In genomic region chr15:92683511-92683834, GRCh38 we compare ENCODE assay signal across 9 cellular contexts. TPM values are rescaled to one million over a fixed set of nuclear protein-coding genes. Genes with fewer than 3 reads are reported as not detected.
A peak's percentile ranks its signal among the peaks of the same experiment; 100 is the strongest.
DNase-seq lines count a peak whose midpoint lies in the region; ATAC-seq and TF ChIP-seq lines count a peak whose summit lies in the region.
"Had no signal": no experiment of that assay in that cellular context is flagged by ENCODE, and none has a peak within 500 bp of the region (broad histone marks: within the 10 kb centered on the region; RNA-seq: fewer than 3 reads in every experiment).

No MANE protein-coding gene starts in this region.

- H3K9me3 Mint-ChIP-seq in CD8-positive, alpha-beta memory T cell = peaks cover 4 to 8% (median 7%) of the 10 kb centered on the region in 5 donors
- H3K9me3 Mint-ChIP-seq in CD14-positive monocyte = peaks cover 0 to 3% (median 0%) of the 10 kb centered on the region in 7 donors

- H3K4me1 ChIP-seq in testis = no peaks in the 10 kb centered on the region
- no peaks in the 10 kb centered on the region for H3K4me1 ChIP-seq in CD8-positive, alpha-beta memory T cell (ENCODE audit: insufficient read depth, low read length)

- no peak overlapping the region for H3K4me3 Mint-ChIP-seq in CD8-positive, alpha-beta memory T cell
- no peak overlapping the region for H3K4me3 Mint-ChIP-seq in CD14-positive monocyte
- H3K4me3 Mint-ChIP-seq: CD4-positive, CD25-positive, alpha-beta regulatory T cell had no signal

- no peaks in the 10 kb centered on the region for H3K9me3 ChIP-seq in testis
- H3K9me3 ChIP-seq in CD8-positive, alpha-beta memory T cell (ENCODE audit: low read length) = no peaks in the 10 kb centered on the region

- no peak for TF ChIP-seq POLR2A in testis (IDR thresholded peaks at IDR 0.05)

- DNase-seq in NCI-H2107 treated with DMSO at 0.1 percent for 48 hours (lab: John Stamatoyannopoulos, UW; ENCODE audit: unreplicated experiment) = peak; percentile 18
- no peak for DNase-seq in NCI-H2107 (lab: John Stamatoyannopoulos, UW)
- DNase-seq in SHP77 (lab: John Stamatoyannopoulos, UW) = peak; percentile 63 to 66
- peak; percentile 55 for DNase-seq in left ventricle myocardium superior
- DNase-seq in testis = peak; percentile 49
- no peak for DNase-seq in CD8-positive, alpha-beta memory T cell
- DNase-seq in activated gamma-delta T cell treated with Interleukin-2 at 50 U/mL for 16 hours = no peak
- no peak for DNase-seq in CD14-positive monocyte (ENCODE audit: low spot score)
- DNase-seq: CD4-positive, CD25-positive, alpha-beta regulatory T cell had no signal

- H3K27ac Mint-ChIP-seq in CD8-positive, alpha-beta memory T cell = no peak overlapping the region
- H3K27ac Mint-ChIP-seq in CD14-positive monocyte = no peak overlapping the region

- peaks cover 0 to 7% (median 0%) of the 10 kb centered on the region in 3 donors for H3K36me3 Mint-ChIP-seq in CD8-positive, alpha-beta memory T cell
- H3K36me3 Mint-ChIP-seq in CD14-positive monocyte = peaks cover 0 to 2% of the 10 kb centered on the region in 2 donors
- H3K36me3 Mint-ChIP-seq: CD4-positive, CD25-positive, alpha-beta regulatory T cell had no signal

- peak; percentile 60 for ATAC-seq in left ventricle myocardium superior

- no peak overlapping the region for H3K4me3 ChIP-seq in testis
- H3K4me3 ChIP-seq in CD8-positive, alpha-beta memory T cell (ENCODE audit: low read length) = no peak overlapping the region

- H3K27me3 ChIP-seq in testis = no peaks in the 10 kb centered on the region
- no peaks in the 10 kb centered on the region for H3K27me3 ChIP-seq in CD8-positive, alpha-beta memory T cell (ENCODE audit: insufficient read depth, low read length, poor library complexity, severe bottlenecking)

- WGBS in testis, 2 donors = 58 to 75% methylated on average over 6 of the region's 6 CpGs

- CTCF ChIA-PET in CD8-positive, alpha-beta memory T cell (lab: Charles Lee) = no interaction called here

- peaks cover 1 to 35% of the 10 kb centered on the region in 2 donors for H3K27me3 Mint-ChIP-seq in CD8-positive, alpha-beta memory T cell
- H3K27me3 Mint-ChIP-seq in CD14-positive monocyte (ENCODE audit: low read depth in 3 of 3) = peaks cover 0 to 3% (median 2%) of the 10 kb centered on the region in 3 donors

- POLR2A ChIA-PET in CD8-positive, alpha-beta memory T cell (lab: Charles Lee) = no interaction called here

- intact Hi-C loops in left ventricle myocardium superior (cut with micrococcal nuclease) = loop anchor here (1.0 kb wide), 1 partner anchor 162 kb away; no protein-coding TSS in a partner anchor
- intact Hi-C loops in testis (cut with DNase I; ENCODE audit: low total_unique reads) = no loop called here
- intact Hi-C loops in CD14-positive monocyte (cut with micrococcal nuclease) = no loop called here

- TF ChIP-seq CTCF in testis (IDR thresholded peaks at IDR 0.05) (peak; percentile 30 to 56 (median 49)), CD14-positive monocyte (IDR thresholded peaks at IDR 0.05) (no peak)

- H3K4me1 Mint-ChIP-seq in CD8-positive, alpha-beta memory T cell = no peaks in the 10 kb centered on the region
- H3K4me1 Mint-ChIP-seq in CD14-positive monocyte = peaks cover 17% of the 10 kb centered on the region
- H3K4me1 Mint-ChIP-seq: CD4-positive, CD25-positive, alpha-beta regulatory T cell had no signal

- no peaks in the 10 kb centered on the region for H3K36me3 ChIP-seq in testis (ENCODE audit: low read depth, missing control alignments)
- H3K36me3 ChIP-seq in CD8-positive, alpha-beta memory T cell (ENCODE audit: insufficient read depth, low read length) = no peaks in the 10 kb centered on the region

- H3K27ac ChIP-seq in testis = no peak overlapping the region
- no peak overlapping the region for H3K27ac ChIP-seq in CD8-positive, alpha-beta memory T cell (ENCODE audit: low read depth, low read length)

RNA-seq across cellular contexts. Expression of gene FAM174B, which starts 27.9 kb away (rescaled TPM):
- 12.6 TPM for total RNA-seq in left ventricle myocardium superior
- 10 to 100 TPM; 15.7 to 18.6 TPM for total RNA-seq in testis
- polyA plus RNA-seq in testis (ENCODE audit: insufficient read depth, low read depth, low replicate concordance) = 18.7 TPM
- 1 to 10 TPM; 3.9 TPM for total RNA-seq in CD8-positive, alpha-beta memory T cell
- 0.82 TPM for polyA plus RNA-seq in CD8-positive, alpha-beta memory T cell
- 1 to 10 TPM; 3.2 to 4.7 TPM for polyA plus RNA-seq in CD14-positive monocyte

Comparison
In these comparisons a context has a peak if more than half of its experiments do, and no peak if none do; other contexts are left out.
1. DNase-seq: peak in NCI-H2107 treated with DMSO at 0.1 percent for 48 hours (single experiment), SHP77 (2 of 2), left ventricle myocardium superior (single experiment) and testis (single experiment); none in NCI-H2107 (single experiment), CD8-positive, alpha-beta memory T cell (0 of 5), activated gamma-delta T cell treated with Interleukin-2 at 50 U/mL for 16 hours (single experiment) and CD14-positive monocyte (single experiment).